14 cellular contexts compared by ENCODE assay signal in the genomic region with DNA sequence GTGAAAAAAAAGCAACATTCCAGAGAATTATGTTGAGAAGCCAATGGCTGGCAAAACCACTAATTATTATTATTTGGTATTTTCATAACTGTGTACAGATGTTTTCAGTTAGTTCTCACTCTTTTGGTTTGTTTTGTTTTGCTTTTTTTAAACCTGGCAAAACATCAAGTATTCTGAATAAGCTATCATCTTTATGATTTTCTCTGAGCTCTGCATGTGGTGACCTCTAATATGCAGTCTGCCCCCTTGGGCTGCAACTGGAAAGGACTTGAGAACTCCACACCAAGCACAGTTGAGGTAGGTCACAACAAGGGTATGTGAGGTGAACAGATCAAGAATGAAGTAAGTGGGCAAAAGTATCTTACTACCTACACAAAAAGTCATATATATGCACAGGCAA.
"Had no signal": no experiment of that assay in that cellular context is flagged by ENCODE, and none has a peak within 500 bp of the region (broad histone marks: within the 10 kb centered on the region; RNA-seq: fewer than 3 reads in every experiment).

No MANE protein-coding gene starts in this region.

- FAIRE-seq: frontal cortex, islet of Langerhans, TTC549 had no signal

- H3K9me3 ChIP-seq: heart left ventricle, stomach, thoracic aorta had no signal

- H3K27me3 ChIP-seq: heart left ventricle, stomach had no signal

- H3K4me3 ChIP-seq: heart left ventricle, stomach, thoracic aorta had no signal

- H3K27ac ChIP-seq: heart left ventricle, stomach, thoracic aorta had no signal

- DNase-seq: activated CD4-positive, alpha-beta T cell treated with anti-CD3 and anti-CD28 coated beads, Interleukin-2, amount 10 ng/mL, durations not matched to agents 7 days and 5 days; activated CD4-positive, CD25-positive, alpha-beta regulatory T cell; activated naive CD4-positive, alpha-beta T cell treated with anti-CD3 and anti-CD28 coated beads, Interleukin-2, amount 50 U/mL, for 16 hours; activated T-cell treated with anti-CD3 and anti-CD28 coated beads for 4 hours; amniotic stem cell; heart left ventricle; stimulated activated CD4-positive, alpha-beta T cell treated with anti-CD3 and anti-CD28 coated beads, Interleukin-15, amount 100 ng/mL, for 24 hours; stimulated activated CD4-positive, alpha-beta T cell treated with anti-CD3 and anti-CD28 coated beads, Interleukin-4, amount 100 ng/mL, for 4 hours; stomach; T-helper 2 cell had no signal

- ATAC-seq: heart left ventricle had no signal
